ENCODE assay signal across 1 cellular context in genomic region chr7:141674201-141674671, GRCh38.
TF ChIP-seq lines count a peak whose summit lies in the region.

No MANE protein-coding gene starts in this region.

TF ChIP-seq in endothelial cell of umbilical vein, 7 proteins besides CTCF, POLR2A, EP300 and RAD21:
- TF ChIP-seq EZH2 (IDR thresholded peaks at IDR 0.05; ENCODE audit: borderline replicate concordance, low read depth, low read length, severe bottlenecking) (no peak), JUN (IDR thresholded peaks at IDR 0.05; ENCODE audit: borderline replicate concordance, insufficient read depth, insufficient read length, low read depth) (peak; percentile 86), MYC (IDR thresholded peaks at IDR 0.05; ENCODE audit: low read depth, low read length) (no peak), GATA2 (IDR thresholded peaks at IDR 0.05; ENCODE audit: insufficient read depth, insufficient read length, low read depth, low read length) (peak; percentile 14), FOS (IDR thresholded peaks at IDR 0.05; ENCODE audit: borderline replicate concordance, insufficient read depth, low read length) (peak; percentile 77), POLR2AphosphoS5 (IDR thresholded peaks at IDR 0.05; ENCODE audit: insufficient read depth, low read depth, low read length) (peak; percentile 59)
- TF ChIP-seq, protein P1, sequence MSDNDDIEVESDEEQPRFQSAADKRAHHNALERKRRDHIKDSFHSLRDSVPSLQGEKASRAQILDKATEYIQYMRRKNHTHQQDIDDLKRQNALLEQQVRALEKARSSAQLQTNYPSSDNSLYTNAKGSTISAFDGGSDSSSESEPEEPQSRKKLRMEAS (IDR thresholded peaks at IDR 0.05; ENCODE audit: insufficient read depth, insufficient read length) = no peak
